In the genomic region with DNA sequence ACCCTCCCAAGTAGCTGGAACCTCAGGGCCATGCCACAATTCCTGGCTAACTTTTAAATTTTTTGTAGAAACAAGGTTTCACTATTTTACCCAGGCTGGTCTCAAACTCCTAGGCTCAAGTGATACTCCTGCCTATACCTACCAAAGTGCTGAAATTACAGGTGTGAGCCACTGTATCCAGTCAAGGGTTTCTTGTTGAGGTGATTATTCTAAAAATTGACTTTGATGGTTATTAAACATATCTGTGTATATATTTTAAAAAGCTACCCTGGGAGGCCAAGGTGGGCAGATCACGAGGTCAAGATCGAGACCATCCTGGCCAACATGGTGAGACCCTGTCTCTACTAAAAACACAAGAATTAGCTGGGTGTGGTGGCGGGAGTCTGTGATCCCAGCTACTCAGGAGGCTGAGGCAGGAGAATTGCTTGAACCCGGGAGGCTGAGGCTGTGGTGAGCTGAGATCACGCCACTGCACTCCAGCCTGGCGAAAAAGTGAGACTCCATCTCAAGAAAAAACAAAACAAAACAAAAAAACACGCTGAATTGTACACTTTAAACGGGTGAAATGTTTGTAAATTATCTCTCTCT, we compare ENCODE assay signal across 29 cellular contexts.
"Had no signal": no experiment of that assay in that cellular context is flagged by ENCODE, and none has a peak within 500 bp of the region (broad histone marks: within the 10 kb centered on the region; RNA-seq: fewer than 3 reads in every experiment).

No MANE protein-coding gene starts in this region.

- FAIRE-seq: astrocyte, frontal cortex had no signal

- H3K27ac ChIP-seq: colonic mucosa, WERI-Rb-1 had no signal

- H3K27me3 Mint-ChIP-seq: activated B cell treated with CpG ODN at 0.5 μM for 24 hours; activated CD8-positive, alpha-beta T cell treated with anti-CD3 and anti-CD28 coated beads for 36 hours; activated naive CD8-positive, alpha-beta T cell; activated T-helper 17 cell treated with anti-CD3 and anti-CD28 coated beads, Interleukin-2, amount 50 U/mL, for 72 hours; T-helper 17 cell had no signal

- DNase-seq: activated B cell treated with CpG ODN at 0.5 μM for 24 hours; activated CD4-positive, alpha-beta T cell treated with anti-CD3 and anti-CD28 coated beads for 48 hours; activated CD4-positive, alpha-beta T cell treated with anti-CD3 and anti-CD28 coated beads, Interleukin-2, amount 50 U/mL, for 1 hour; activated CD4-positive, alpha-beta T cell treated with anti-CD3 and anti-CD28 coated beads, Interleukin-2, amount 50 U/mL, for 48 hours; activated CD8-positive, alpha-beta memory T cell treated with anti-CD3 and anti-CD28 coated beads for 24 hours; activated CD8-positive, alpha-beta T cell treated with anti-CD3 and anti-CD28 coated beads for 36 hours; activated effector memory CD4-positive, alpha-beta T cell treated with Interleukin-2 at 50 U/mL for 16 hours; activated gamma-delta T cell treated with Interleukin-2 at 50 U/mL for 16 hours; activated naive CD4-positive, alpha-beta T cell treated with anti-CD3 and anti-CD28 coated beads, Interleukin-2, amount 50 U/mL, for 16 hours; activated naive CD4-positive, alpha-beta T cell treated with Interleukin-2 at 50 U/mL for 16 hours; activated T-cell treated with anti-CD3 and anti-CD28 coated beads, Interleukin-2, amount 50 U/mL, for 4 hours; amniotic stem cell; anterior cingulate cortex; caudate nucleus; colonic mucosa; effector CD8-positive, alpha-beta T cell; endodermal cell; foreskin fibroblast; T-helper 1 cell; T-helper 17 cell; T1000; WERI-Rb-1 had no signal

- H3K4me3 Mint-ChIP-seq: activated B cell treated with CpG ODN at 0.5 μM for 24 hours; activated CD8-positive, alpha-beta T cell treated with anti-CD3 and anti-CD28 coated beads for 36 hours; activated naive CD8-positive, alpha-beta T cell; activated T-cell treated with anti-CD3 and anti-CD28 coated beads, Interleukin-2, amount 50 U/mL, for 4 hours; activated T-helper 17 cell treated with anti-CD3 and anti-CD28 coated beads, Interleukin-2, amount 50 U/mL, for 72 hours; endodermal cell; T-helper 2 cell treated with Interferon-gamma antibody and Interleukin-4, amounts not matched to agents 5 μg/mL and 100 μg/mL, for 36 hours had no signal

- H3K4me1 ChIP-seq: colonic mucosa had no signal

- H3K9me3 ChIP-seq: colonic mucosa had no signal

- H3K4me3 ChIP-seq: colonic mucosa had no signal

- ATAC-seq: activated CD4-positive, CD25-positive, alpha-beta regulatory T cell treated with anti-CD3 and anti-CD28 coated beads, Interleukin-2, amount 50 U/mL, for 24 hours; activated CD8-positive, alpha-beta T cell treated with anti-CD3 and anti-CD28 coated beads for 36 hours; activated T-cell treated with anti-CD3 and anti-CD28 coated beads, Interleukin-2, amount 50 U/mL, for 4 hours; activated T-helper 17 cell treated with anti-CD3 and anti-CD28 coated beads, Interleukin-2, amount 50 U/mL, for 72 hours; esophagus mucosa; T-helper 17 cell had no signal

- H3K27me3 ChIP-seq: colonic mucosa had no signal

- H3K9me3 Mint-ChIP-seq: activated B cell treated with CpG ODN at 0.5 μM for 24 hours; activated CD8-positive, alpha-beta T cell treated with anti-CD3 and anti-CD28 coated beads for 36 hours; activated T-cell treated with anti-CD3 and anti-CD28 coated beads, Interleukin-2, amount 50 U/mL, for 4 hours; activated T-helper 17 cell treated with anti-CD3 and anti-CD28 coated beads, Interleukin-2, amount 50 U/mL, for 72 hours; endodermal cell; T-helper 2 cell treated with Interferon-gamma antibody and Interleukin-4, amounts not matched to agents 5 μg/mL and 100 μg/mL, for 36 hours had no signal

- H3K36me3 Mint-ChIP-seq: activated naive CD8-positive, alpha-beta T cell had no signal

- H3K27ac Mint-ChIP-seq: activated CD8-positive, alpha-beta T cell treated with anti-CD3 and anti-CD28 coated beads for 36 hours; activated naive CD8-positive, alpha-beta T cell; endodermal cell; T-helper 2 cell treated with Interferon-gamma antibody and Interleukin-4, amounts not matched to agents 5 μg/mL and 100 μg/mL, for 36 hours had no signal

- H3K36me3 ChIP-seq: colonic mucosa had no signal
